In genomic region chr17:76367647-76368046, GRCh38 we compare ENCODE assay signal across 1 cellular context.
TF ChIP-seq lines count a peak whose summit lies in the region.

No MANE protein-coding gene starts in this region.

TF ChIP-seq in IMR-90, 13 proteins besides CTCF, POLR2A, EP300 and RAD21 (continued from another document):
- no peak for TF ChIP-seq ELK1 (IDR thresholded peaks at IDR 0.05; ENCODE audit: borderline replicate concordance, low read depth, low read length)
- no peak for TF ChIP-seq BHLHE40 (IDR thresholded peaks at IDR 0.05; ENCODE audit: low read depth, low read length)
- TF ChIP-seq SMC3 (IDR thresholded peaks at IDR 0.05; ENCODE audit: low read depth, low read length): no peak
- TF ChIP-seq CHD1 (IDR thresholded peaks at IDR 0.05; ENCODE audit: low read depth, low read length): no peak
- TF ChIP-seq MAZ (IDR thresholded peaks at IDR 0.05; ENCODE audit: borderline replicate concordance, low read depth, low read length): no peak
- no peak for TF ChIP-seq MXI1 (IDR thresholded peaks at IDR 0.05; ENCODE audit: borderline replicate concordance, low read depth, low read length)
- TF ChIP-seq RCOR1 (IDR thresholded peaks at IDR 0.05; ENCODE audit: insufficient replicate concordance, low read length): no peak
- no peak for TF ChIP-seq RFX5 (IDR thresholded peaks at IDR 0.05; ENCODE audit: low read depth, low read length)
- no peak for TF ChIP-seq CEBPB (IDR thresholded peaks at IDR 0.05; ENCODE audit: low read depth, low read length)
